Comparison of ENCODE assay signal across 19 cellular contexts in the genomic region with DNA sequence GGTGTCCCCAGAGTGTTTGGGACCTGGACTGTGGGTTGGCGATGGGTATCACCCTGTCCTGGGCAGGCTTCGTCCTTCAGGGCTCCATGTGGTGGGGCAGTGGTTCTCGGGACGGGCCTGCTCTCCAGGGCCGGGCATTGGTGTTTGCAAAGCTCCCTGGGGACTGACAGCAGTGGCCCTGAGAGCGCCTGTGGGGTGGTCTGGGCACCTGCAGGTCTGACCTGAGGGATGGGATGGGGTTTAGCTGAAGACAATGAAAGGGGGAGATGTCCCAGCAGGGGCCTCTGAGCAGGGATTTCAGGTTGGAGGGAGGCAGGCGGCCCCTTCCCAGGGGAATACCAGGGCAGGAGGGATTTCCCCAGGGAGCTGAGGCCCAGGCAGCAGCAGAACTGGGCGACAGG.
A peak's percentile ranks its signal among the peaks of the same experiment; 100 is the strongest.
DNase-seq lines count a peak whose midpoint lies in the region; ATAC-seq and TF ChIP-seq lines count a peak whose summit lies in the region.
"Had no signal": no experiment of that assay in that cellular context is flagged by ENCODE, and none has a peak within 500 bp of the region (broad histone marks: within the 10 kb centered on the region; RNA-seq: fewer than 3 reads in every experiment).

No MANE protein-coding gene starts in this region.

- H3K27ac Mint-ChIP-seq in activated CD8-positive, alpha-beta T cell treated with anti-CD3 and anti-CD28 coated beads, Interleukin-2, amount 10 ng/mL, durations not matched to agents 7 days and 5 days, result peak overlapping the region; percentile 11
- H3K27ac Mint-ChIP-seq in activated CD8-positive, alpha-beta T cell treated with anti-CD3 and anti-CD28 coated beads for 36 hours, result no peak overlapping the region
- no peak overlapping the region for H3K27ac Mint-ChIP-seq in activated T-cell treated with anti-CD3 and anti-CD28 coated beads, Interleukin-2, amount 50 U/mL, for 72 hours

- no peak overlapping the region for H3K23ac ChIP-seq in neuronal stem cell (ENCODE audit: low read depth, low read length, poor library complexity)

- no peak overlapping the region for H3K4me3 Mint-ChIP-seq in activated CD8-positive, alpha-beta T cell treated with anti-CD3 and anti-CD28 coated beads, Interleukin-2, amount 10 ng/mL, durations not matched to agents 7 days and 5 days
- H3K4me3 Mint-ChIP-seq in activated CD8-positive, alpha-beta T cell treated with anti-CD3 and anti-CD28 coated beads for 36 hours, result no peak overlapping the region
- no peak overlapping the region for H3K4me3 Mint-ChIP-seq in activated T-cell treated with anti-CD3 and anti-CD28 coated beads, Interleukin-2, amount 50 U/mL, for 72 hours

- no peak overlapping the region for H2AK5ac ChIP-seq in neuronal stem cell (ENCODE audit: low read depth, low read length)

- no peaks in the 10 kb centered on the region for H3K9me3 Mint-ChIP-seq in activated CD8-positive, alpha-beta T cell treated with anti-CD3 and anti-CD28 coated beads, Interleukin-2, amount 10 ng/mL, durations not matched to agents 7 days and 5 days (ENCODE audit: insufficient read depth)
- H3K9me3 Mint-ChIP-seq in activated CD8-positive, alpha-beta T cell treated with anti-CD3 and anti-CD28 coated beads for 36 hours, result peaks cover 6% of the 10 kb centered on the region
- H3K9me3 Mint-ChIP-seq in activated T-cell treated with anti-CD3 and anti-CD28 coated beads, Interleukin-2, amount 50 U/mL, for 72 hours, result peaks cover 0 to 4% of the 10 kb centered on the region in 2 donors

- no peak for DNase-seq in activated CD8-positive, alpha-beta T cell treated with anti-CD3 and anti-CD28 coated beads, Interleukin-2, amount 10 ng/mL, durations not matched to agents 7 days and 5 days
- no peak for DNase-seq in activated CD8-positive, alpha-beta T cell treated with anti-CD3 and anti-CD28 coated beads for 36 hours
- DNase-seq in RWPE2 (ENCODE audit: low spot score) (peak; percentile 43), neuronal stem cell (ENCODE audit: low spot score) (no peak), suprapubic skin (ENCODE audit: low spot score in 2 of 2) (peak; percentile 53 to 59), NCI-H2107 (lab: John Stamatoyannopoulos, UW) (no peak), SKM-1 (lab: John Stamatoyannopoulos, UW; ENCODE audit: unreplicated experiment) (no peak)
- no peak for DNase-seq in activated T-cell treated with anti-CD3 and anti-CD28 coated beads, Interleukin-2, amount 50 U/mL, for 72 hours
- DNase-seq: 8988T; COR-L47; HCEC 1CT; MV-4-11; NCI-H1417 treated with DMSO at 0.1 percent for 48 hours; NCI-H2029 treated with DMSO at 0.1 percent for 48 hours; NCI-H2227 treated with DMSO at 0.1 percent for 48 hours; NCI-H524 treated with DMSO at 0.1 percent for 48 hours; NK-92 treated with Interleukin-12 subunit alpha and Interleukin-12 subunit beta, amount 100 ng/mL, for 24 hours; SHP77 had no signal

- peaks cover 21% of the 10 kb centered on the region for H3K79me1 ChIP-seq in neuronal stem cell (ENCODE audit: low read depth, low read length)

- H4K8ac ChIP-seq in neuronal stem cell (ENCODE audit: low read depth, low read length), result no peak overlapping the region

- H4K91ac ChIP-seq in neuronal stem cell (ENCODE audit: low read depth, low read length, poor library complexity), result no peak overlapping the region

- H3K4me2 ChIP-seq in neuronal stem cell (ENCODE audit: insufficient read depth, low read length, poor library complexity, severe bottlenecking), result no peak overlapping the region

- no peak for TF ChIP-seq POLR2A in suprapubic skin (IDR thresholded peaks at IDR 0.05)

- intact Hi-C loops in activated CD8-positive, alpha-beta T cell treated with anti-CD3 and anti-CD28 coated beads for 36 hours (cut with micrococcal nuclease), result no loop called here

- H3K36me3 ChIP-seq in RWPE2 (ENCODE audit: low read depth), result no peaks in the 10 kb centered on the region
- peaks cover 0 to 30% of the 10 kb centered on the region in 2 donors for H3K36me3 ChIP-seq in neuronal stem cell (replicated peaks in 1 of 2; ENCODE audit: control insufficient read depth in 2 of 2, insufficient read depth in 2 of 2, low read length in 2 of 2)
- H3K36me3 ChIP-seq in suprapubic skin, result no peaks in the 10 kb centered on the region

- H3K27ac ChIP-seq in RWPE2 (ENCODE audit: poor library complexity, severe bottlenecking) (no peak overlapping the region), neuronal stem cell (replicated peaks; ENCODE audit: low read length) (no peak overlapping the region), suprapubic skin (no peak overlapping the region)
- H3K27ac ChIP-seq: C4-2B had no signal

- WGBS in neuronal stem cell (ENCODE audit: extremely low coverage in 2 of 2, insufficient read length in 2 of 2, insufficient replicate concordance in 1 of 2), 2 donors, result no CpG with 5 or more reads among the region's 8 CpGs
- 87% methylated on average over 5 of the region's 8 CpGs for WGBS in suprapubic skin

- H3K27me3 ChIP-seq in RWPE2 (ENCODE audit: insufficient read depth, poor library complexity, severe bottlenecking), result peaks cover 10% of the 10 kb centered on the region
- no peaks in the 10 kb centered on the region for H3K27me3 ChIP-seq in neuronal stem cell (ENCODE audit: control insufficient read depth in 3 of 3, insufficient read depth in 3 of 3, low read depth in 1 of 3, low read length in 3 of 3)
- H3K27me3 ChIP-seq in suprapubic skin, result peaks cover 18% of the 10 kb centered on the region

- ATAC-seq in activated CD8-positive, alpha-beta T cell treated with anti-CD3 and anti-CD28 coated beads, Interleukin-2, amount 10 ng/mL, durations not matched to agents 7 days and 5 days, result no peak
- no peak for ATAC-seq in activated CD8-positive, alpha-beta T cell treated with anti-CD3 and anti-CD28 coated beads for 36 hours
- no peak for ATAC-seq in RWPE2 (ENCODE audit: low read depth)
- no peak for ATAC-seq in activated T-cell treated with anti-CD3 and anti-CD28 coated beads, Interleukin-2, amount 50 U/mL, for 72 hours (replicated peaks in 1 of 2)

- H3K4me3 ChIP-seq in RWPE2 (ENCODE audit: severe bottlenecking) (no peak overlapping the region), neuronal stem cell (ENCODE audit: low read length in 2 of 2) (no peak overlapping the region), suprapubic skin (no peak overlapping the region)

- H3K4me1 ChIP-seq in RWPE2 (ENCODE audit: insufficient read depth, poor library complexity, severe bottlenecking), result no peaks in the 10 kb centered on the region
- H3K4me1 ChIP-seq in neuronal stem cell (ENCODE audit: control insufficient read depth in 2 of 2, insufficient read depth in 1 of 2, low read depth in 1 of 2, low read length in 2 of 2), result peaks cover 0 to 15% of the 10 kb centered on the region in 2 donors
- no peaks in the 10 kb centered on the region for H3K4me1 ChIP-seq in suprapubic skin

- H2BK5ac ChIP-seq in neuronal stem cell (ENCODE audit: low read length), result no peak overlapping the region

- POLR2A ChIA-PET in activated CD8-positive, alpha-beta T cell treated with anti-CD3 and anti-CD28 coated beads, Interleukin-2, amount 10 ng/mL, durations not matched to agents 7 days and 5 days (lab: Charles Lee), result no interaction called here
- POLR2A ChIA-PET in activated CD8-positive, alpha-beta T cell treated with anti-CD3 and anti-CD28 coated beads for 36 hours (lab: Charles Lee), result interaction anchor here (0.6 kb wide), 1 partner anchor 577 kb away, joined by 5 read pairs; no protein-coding TSS in a partner anchor

- H2AFZ ChIP-seq in neuronal stem cell (ENCODE audit: low read length), result no peak overlapping the region

- no peaks in the 10 kb centered on the region for H3K4me1 Mint-ChIP-seq in activated CD8-positive, alpha-beta T cell treated with anti-CD3 and anti-CD28 coated beads, Interleukin-2, amount 10 ng/mL, durations not matched to agents 7 days and 5 days (ENCODE audit: low read depth)
- no peaks in the 10 kb centered on the region for H3K4me1 Mint-ChIP-seq in activated CD8-positive, alpha-beta T cell treated with anti-CD3 and anti-CD28 coated beads for 36 hours (ENCODE audit: low read depth)
- no peaks in the 10 kb centered on the region for H3K4me1 Mint-ChIP-seq in activated T-cell treated with anti-CD3 and anti-CD28 coated beads, Interleukin-2, amount 50 U/mL, for 72 hours (ENCODE audit: low read depth)

- no peak overlapping the region for H2BK15ac ChIP-seq in neuronal stem cell (ENCODE audit: low read length)

- no peak for TF ChIP-seq EP300 in suprapubic skin (IDR thresholded peaks at IDR 0.05)

- H3K14ac ChIP-seq in neuronal stem cell (ENCODE audit: low read length), result no peak overlapping the region

- peak overlapping the region; percentile 30 for H3K18ac ChIP-seq in neuronal stem cell (ENCODE audit: low read length)

- no peaks in the 10 kb centered on the region for H3K27me3 Mint-ChIP-seq in activated CD8-positive, alpha-beta T cell treated with anti-CD3 and anti-CD28 coated beads, Interleukin-2, amount 10 ng/mL, durations not matched to agents 7 days and 5 days (ENCODE audit: low read depth)
- peaks cover 6% of the 10 kb centered on the region for H3K27me3 Mint-ChIP-seq in activated CD8-positive, alpha-beta T cell treated with anti-CD3 and anti-CD28 coated beads for 36 hours
- peaks cover 4% of the 10 kb centered on the region for H3K27me3 Mint-ChIP-seq in activated T-cell treated with anti-CD3 and anti-CD28 coated beads, Interleukin-2, amount 50 U/mL, for 72 hours (ENCODE audit: low read depth)

- H2BK120ac ChIP-seq in neuronal stem cell (ENCODE audit: low read depth, low read length), result no peak overlapping the region

- H3K9me3 ChIP-seq in RWPE2 (ENCODE audit: severe bottlenecking) (peaks cover 2% of the 10 kb centered on the region), neuronal stem cell (replicated peaks in 1 of 2; ENCODE audit: control insufficient read depth in 2 of 2, insufficient read depth in 1 of 2, low read depth in 1 of 2, low read length in 2 of 2) (peaks cover 18 to 21% of the 10 kb centered on the region in 2 donors), suprapubic skin (no peaks in the 10 kb centered on the region)

- CTCF ChIA-PET in activated CD8-positive, alpha-beta T cell treated with anti-CD3 and anti-CD28 coated beads, Interleukin-2, amount 10 ng/mL, durations not matched to agents 7 days and 5 days (lab: Charles Lee), result no interaction called here
- CTCF ChIA-PET in activated CD8-positive, alpha-beta T cell treated with anti-CD3 and anti-CD28 coated beads for 36 hours (lab: Charles Lee), result no interaction called here

- no peak overlapping the region for H2BK12ac ChIP-seq in neuronal stem cell (ENCODE audit: low read length)

- H3K36me3 Mint-ChIP-seq in activated CD8-positive, alpha-beta T cell treated with anti-CD3 and anti-CD28 coated beads, Interleukin-2, amount 10 ng/mL, durations not matched to agents 7 days and 5 days (ENCODE audit: low read depth), result no peaks in the 10 kb centered on the region
- H3K36me3 Mint-ChIP-seq in activated CD8-positive, alpha-beta T cell treated with anti-CD3 and anti-CD28 coated beads for 36 hours (ENCODE audit: low read depth), result no peaks in the 10 kb centered on the region
- H3K36me3 Mint-ChIP-seq in activated T-cell treated with anti-CD3 and anti-CD28 coated beads, Interleukin-2, amount 50 U/mL, for 72 hours (ENCODE audit: insufficient read depth in 2 of 2), result peaks cover 2 to 5% of the 10 kb centered on the region in 2 donors

- no peak for TF ChIP-seq CTCF in activated CD8-positive, alpha-beta T cell treated with anti-CD3 and anti-CD28 coated beads for 36 hours (IDR thresholded peaks at IDR 0.05)
- TF ChIP-seq CTCF in RWPE2 (IDR thresholded peaks at IDR 0.05; ENCODE audit: poor library complexity, severe bottlenecking) (no peak), suprapubic skin (IDR thresholded peaks at IDR 0.05) (no peak)

- H3K9ac ChIP-seq in neuronal stem cell (ENCODE audit: low read depth, low read length, poor library complexity), result peak overlapping the region; percentile 50

- no peak overlapping the region for H3K4ac ChIP-seq in neuronal stem cell (ENCODE audit: low read length)

Comparison
In these comparisons a context has a peak if more than half of its experiments do, and no peak if none do; other contexts are left out.
1. DNase-seq: peak in RWPE2 (single experiment) and suprapubic skin (2 of 2); none in activated CD8-positive, alpha-beta T cell treated with anti-CD3 and anti-CD28 coated beads, Interleukin-2, amount 10 ng/mL, durations not matched to agents 7 days and 5 days (single experiment), activated CD8-positive, alpha-beta T cell treated with anti-CD3 and anti-CD28 coated beads for 36 hours (single experiment), neuronal stem cell (single experiment), NCI-H2107 (single experiment), activated T-cell treated with anti-CD3 and anti-CD28 coated beads, Interleukin-2, amount 50 U/mL, for 72 hours (0 of 2) and SKM-1 (single experiment).